Comparison of ENCODE assay signal across 8 cellular contexts in the genomic region with DNA sequence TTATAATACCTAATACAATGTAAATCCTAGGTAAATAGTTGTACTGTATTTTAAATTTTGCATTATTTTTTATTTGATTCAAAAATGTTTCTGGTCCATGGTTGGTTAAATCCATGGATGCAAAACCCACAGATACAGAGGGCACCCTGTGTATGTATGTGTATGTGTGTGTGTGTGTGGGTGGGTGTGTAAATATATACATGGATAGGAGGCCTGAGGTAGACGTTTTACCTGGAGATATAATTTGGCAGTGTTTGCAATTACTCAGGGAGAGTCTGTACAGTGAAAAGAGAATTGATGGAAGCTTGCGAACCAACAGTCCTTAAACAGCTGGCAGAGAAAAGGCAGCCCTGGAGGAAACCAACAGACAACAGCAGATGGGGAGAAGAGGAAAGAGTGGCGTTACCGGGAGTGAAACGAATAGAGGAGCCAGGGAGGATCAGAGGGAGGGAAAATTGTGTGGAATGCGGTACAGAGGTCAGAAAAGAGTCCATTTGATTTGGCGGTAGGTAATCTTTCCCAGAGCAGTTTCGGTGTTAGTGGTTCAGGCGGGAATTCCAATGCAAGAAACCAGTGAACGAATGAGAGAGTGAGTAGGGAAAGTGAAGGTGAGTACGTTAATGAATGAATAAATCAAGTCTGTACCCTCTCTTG. TPM values are rescaled to one million over a fixed set of nuclear protein-coding genes. Genes with fewer than 3 reads are reported as not detected.
DNase-seq lines count a peak whose midpoint lies in the region; ATAC-seq and TF ChIP-seq lines count a peak whose summit lies in the region.

No MANE protein-coding gene starts in this region.

- H3K4me3 ChIP-seq in HUES6 (ENCODE audit: low read depth, low read length) (peak overlapping the region; percentile 79), WI38 (ENCODE audit: low read depth, low read length) (peak overlapping the region; percentile 90), foreskin fibroblast (ENCODE audit: low read depth in 1 of 2, low read length in 2 of 2) (peak overlapping the region; percentile 64 to 91), osteoblast (ENCODE audit: insufficient read depth, low read length) (peak overlapping the region; percentile 92)

- no peak for ATAC-seq in CD4-positive, alpha-beta T cell (ENCODE audit: poor library complexity)
- no peak for ATAC-seq in GM21529 (IDR thresholded peaks at IDR 0.05; ENCODE audit: unreplicated experiment)

- peak in 1 of 10 experiments; percentile 4 for DNase-seq in CD4-positive, alpha-beta T cell
- DNase-seq in foreskin fibroblast: no peak
- no peak for DNase-seq in osteoblast (ENCODE audit: insufficient read length, low spot score, missing footprints)
- no peak for DNase-seq in Kasumi-1 (lab: John Stamatoyannopoulos, UW)
- DNase-seq in GM10248 (ENCODE audit: extremely low spot score): no peak

- H3K4me3 Mint-ChIP-seq in CD4-positive, alpha-beta T cell: peak overlapping the region; percentile 96

- peaks cover 30% of the 10 kb centered on the region for H4K20me1 ChIP-seq in osteoblast (ENCODE audit: insufficient read depth, low read length)

- no peaks in the 10 kb centered on the region for H3K9me3 ChIP-seq in CD4-positive, alpha-beta T cell (ENCODE audit: control insufficient read depth, low read length)
- H3K9me3 ChIP-seq in HUES6 (ENCODE audit: control insufficient read depth, insufficient read depth, low read depth, low read length): no peaks in the 10 kb centered on the region
- no peaks in the 10 kb centered on the region for H3K9me3 ChIP-seq in osteoblast (ENCODE audit: low read depth, low read length)

- no peaks in the 10 kb centered on the region for H3K27me3 Mint-ChIP-seq in CD4-positive, alpha-beta T cell

- peak overlapping the region; percentile 100 for H3K27ac Mint-ChIP-seq in CD4-positive, alpha-beta T cell

- peaks cover 28% of the 10 kb centered on the region for H3K36me3 Mint-ChIP-seq in CD4-positive, alpha-beta T cell (ENCODE audit: low read depth)

- POLR2A ChIA-PET in CD4-positive, alpha-beta T cell (lab: Charles Lee): interaction anchor here (0.8 to 4.7 kb wide), 34 partner anchors 10 to 641 kb away, joined by 3 to 74 read pairs (median 6); a partner anchor contains a TSS
- POLR2A ChIA-PET in GM10248 (lab: Yijun Ruan, JAX): interaction anchor here (1.4 kb wide), 1 partner anchor 119 kb away, joined by 3 read pairs; no protein-coding TSS in a partner anchor

- peak overlapping the region; percentile 98 for H3K4me2 ChIP-seq in osteoblast (ENCODE audit: insufficient read depth, low read length)

- H3K4me1 Mint-ChIP-seq in CD4-positive, alpha-beta T cell (ENCODE audit: low read depth): peaks cover 44% of the 10 kb centered on the region

- TF ChIP-seq CTCF in CD4-positive, alpha-beta T cell (IDR thresholded peaks at IDR 0.05): no peak
- TF ChIP-seq CTCF in WI38 (IDR thresholded peaks at IDR 0.05; ENCODE audit: low read depth, low read length): no peak
- TF ChIP-seq CTCF in foreskin fibroblast (IDR thresholded peaks at IDR 0.05; ENCODE audit: low read depth, low read length): no peak
- no peak for TF ChIP-seq CTCF in osteoblast (IDR thresholded peaks at IDR 0.05; ENCODE audit: extremely low read depth, low read depth, low read length)
- TF ChIP-seq CTCF in GM10248 (IDR thresholded peaks at IDR 0.05; ENCODE audit: control extremely low read depth, extremely low read depth, low read depth, missing control alignments): no peak

- H3K79me2 ChIP-seq in osteoblast (ENCODE audit: insufficient read depth, low read length): peaks cover 44% of the 10 kb centered on the region

- peaks cover 7% of the 10 kb centered on the region; the same call in 1 of the 2 replicates for H3K36me3 ChIP-seq in HUES6 (ENCODE audit: control insufficient read depth, insufficient read depth, low read length)
- peaks cover 8% of the 10 kb centered on the region for H3K36me3 ChIP-seq in osteoblast (ENCODE audit: insufficient read depth, low read length)

- H3K4me1 ChIP-seq in HUES6 (ENCODE audit: control insufficient read depth, insufficient read depth, low read length): no peaks in the 10 kb centered on the region
- H3K4me1 ChIP-seq in osteoblast (ENCODE audit: insufficient read depth, low read length): peaks cover 12% of the 10 kb centered on the region

- no peaks in the 10 kb centered on the region for H3K9me3 Mint-ChIP-seq in CD4-positive, alpha-beta T cell

- peak overlapping the region; percentile 100 for H3K27ac ChIP-seq in CD4-positive, alpha-beta T cell (ENCODE audit: low read depth, low read length)
- H3K27ac ChIP-seq in HUES6 (ENCODE audit: low read depth, low read length) (peak overlapping the region; percentile 90), osteoblast (ENCODE audit: low read depth, low read length) (peak overlapping the region; percentile 91)

- peak overlapping the region; percentile 92 for H2AFZ ChIP-seq in osteoblast (ENCODE audit: low read length)

- no peaks in the 10 kb centered on the region for H3K27me3 ChIP-seq in CD4-positive, alpha-beta T cell (ENCODE audit: control insufficient read depth, insufficient read depth, low read length)
- H3K27me3 ChIP-seq in HUES6 (ENCODE audit: control insufficient read depth, insufficient read depth, low read length): no peaks in the 10 kb centered on the region
- peaks cover 6% of the 10 kb centered on the region for H3K27me3 ChIP-seq in osteoblast (ENCODE audit: insufficient read depth, low read length)

- CTCF ChIA-PET in CD4-positive, alpha-beta T cell (lab: Charles Lee): interaction anchor here (1.0 to 2.4 kb wide), 7 partner anchors 14 to 109 kb away, joined by 3 to 10 read pairs (median 4); no protein-coding TSS in a partner anchor
- CTCF ChIA-PET in GM10248 (lab: Yijun Ruan, JAX): interaction anchor here (0.6 to 3.1 kb wide), 5 partner anchors 11 to 89 kb away, joined by 3 to 16 read pairs (median 3); no protein-coding TSS in a partner anchor

- H3K9ac ChIP-seq in HUES6 (ENCODE audit: low read length): peak overlapping the region; percentile 95

- intact Hi-C loops in CD4-positive, alpha-beta T cell (cut with DNase I, micrococcal nuclease): loop anchor here (1.0 to 5.0 kb wide), 7 partner anchors 46 to 639 kb away; a partner anchor contains a TSS

RNA-seq across cellular contexts. Expression of a gene that starts 47.9 kb away (rescaled TPM):
- 10 to 100 TPM; 26.4 to 29.7 TPM for total RNA-seq in CD4-positive, alpha-beta T cell
- total RNA-seq in osteoblast: 88.7 and 114 TPM in 2 replicates
